Comparison of ENCODE assay signal across 11 cellular contexts in genomic region chr18:70380915-70381896, GRCh38.
DNase-seq lines count a peak whose midpoint lies in the region; ATAC-seq and TF ChIP-seq lines count a peak whose summit lies in the region.
"Had no signal": no experiment of that assay in that cellular context is flagged by ENCODE, and none has a peak within 500 bp of the region (broad histone marks: within the 10 kb centered on the region; RNA-seq: fewer than 3 reads in every experiment).

No MANE protein-coding gene starts in this region.

- intact Hi-C loops in right cardiac atrium (cut with DNase I) = no loop called here
- intact Hi-C loops in upper lobe of right lung (cut with DNase I) = no loop called here
- intact Hi-C loops in esophagus muscularis mucosa (cut with DNase I) = no loop called here

- TF ChIP-seq POLR2A in esophagus muscularis mucosa (IDR thresholded peaks at IDR 0.05; ENCODE audit: low read depth) = no peak

- WGBS in right cardiac atrium = 68% methylated on average over 23 of the region's 23 CpGs
- WGBS in esophagus muscularis mucosa = 73% methylated on average over 23 of the region's 23 CpGs

- H3K4me3 ChIP-seq in right cardiac atrium (ENCODE audit: low read length) = no peak overlapping the region
- no peak overlapping the region for H3K4me3 ChIP-seq in upper lobe of right lung
- H3K4me3 ChIP-seq in esophagus muscularis mucosa = no peak overlapping the region
- H3K4me3 ChIP-seq: BLaER1 had no signal

- H3K36me3 ChIP-seq in upper lobe of right lung = no peaks in the 10 kb centered on the region
- no peaks in the 10 kb centered on the region for H3K36me3 ChIP-seq in esophagus muscularis mucosa
- H3K36me3 ChIP-seq: BLaER1 had no signal

- no peaks in the 10 kb centered on the region for H3K9me3 Mint-ChIP-seq in activated T-cell treated with anti-CD3 and anti-CD28 coated beads, Interleukin-2, amount 50 U/mL, for 72 hours
- H3K9me3 Mint-ChIP-seq: naive thymus-derived CD8-positive, alpha-beta T cell had no signal

- H3K27me3 Mint-ChIP-seq in activated T-cell treated with anti-CD3 and anti-CD28 coated beads, Interleukin-2, amount 50 U/mL, for 72 hours (ENCODE audit: low read depth) = peaks cover 9% of the 10 kb centered on the region

- H3K27me3 ChIP-seq in right cardiac atrium (ENCODE audit: control insufficient read depth, insufficient read depth) = no peaks in the 10 kb centered on the region
- no peaks in the 10 kb centered on the region for H3K27me3 ChIP-seq in upper lobe of right lung
- no peaks in the 10 kb centered on the region for H3K27me3 ChIP-seq in esophagus muscularis mucosa
- H3K27me3 ChIP-seq: BLaER1 had no signal

- ATAC-seq in right cardiac atrium (peak; percentile 85 to 91), upper lobe of right lung (peak; percentile 67)
- no peak for ATAC-seq in activated T-cell treated with anti-CD3 and anti-CD28 coated beads, Interleukin-2, amount 50 U/mL, for 72 hours (replicated peaks in 1 of 2)

- no peak for TF ChIP-seq CTCF in upper lobe of right lung (IDR thresholded peaks at IDR 0.05)
- TF ChIP-seq CTCF in esophagus muscularis mucosa (IDR thresholded peaks at IDR 0.05) = no peak

- no peak overlapping the region for H3K27ac Mint-ChIP-seq in activated T-cell treated with anti-CD3 and anti-CD28 coated beads, Interleukin-2, amount 50 U/mL, for 72 hours
- H3K27ac Mint-ChIP-seq: naive thymus-derived CD8-positive, alpha-beta T cell had no signal

- H3K4me1 Mint-ChIP-seq in activated T-cell treated with anti-CD3 and anti-CD28 coated beads, Interleukin-2, amount 50 U/mL, for 72 hours (ENCODE audit: low read depth) = peaks cover 5% of the 10 kb centered on the region

- no peaks in the 10 kb centered on the region for H3K36me3 Mint-ChIP-seq in activated T-cell treated with anti-CD3 and anti-CD28 coated beads, Interleukin-2, amount 50 U/mL, for 72 hours (ENCODE audit: insufficient read depth in 2 of 2)
- H3K36me3 Mint-ChIP-seq: naive thymus-derived CD8-positive, alpha-beta T cell had no signal

- DNase-seq in stimulated activated CD4-positive, alpha-beta T cell treated with anti-CD3 and anti-CD28 coated beads, Interleukin-15, amount 100 ng/mL, for 24 hours = peak; percentile 8
- no peak for DNase-seq in stimulated activated CD4-positive, alpha-beta T cell treated with anti-CD3 and anti-CD28 coated beads, Interleukin-4, amount 100 ng/mL, for 1 hour
- DNase-seq in RPMI7951 (ENCODE audit: low read depth) = peak; percentile 82
- DNase-seq in right cardiac atrium = peak; percentile 16 to 64 (median 62)
- no peak for DNase-seq in upper lobe of right lung
- no peak for DNase-seq in esophagus muscularis mucosa (ENCODE audit: extremely low spot score)
- DNase-seq in NAMALWA (ENCODE audit: low spot score) = no peak
- no peak for DNase-seq in activated T-cell treated with anti-CD3 and anti-CD28 coated beads, Interleukin-2, amount 50 U/mL, for 72 hours
- DNase-seq: amniotic stem cell; naive thymus-derived CD8-positive, alpha-beta T cell had no signal

- TF ChIP-seq EP300 in esophagus muscularis mucosa (IDR thresholded peaks at IDR 0.05) = no peak

- no peak overlapping the region for H3K27ac ChIP-seq in right cardiac atrium (ENCODE audit: low read length)
- H3K27ac ChIP-seq in upper lobe of right lung = no peak overlapping the region
- H3K27ac ChIP-seq in esophagus muscularis mucosa (replicated peaks in 1 of 4) = no peak overlapping the region
- H3K27ac ChIP-seq: BLaER1 had no signal

- H3K9me3 ChIP-seq in right cardiac atrium (ENCODE audit: control insufficient read depth, low read length) (no peaks in the 10 kb centered on the region), upper lobe of right lung (no peaks in the 10 kb centered on the region), esophagus muscularis mucosa (no peaks in the 10 kb centered on the region)
- H3K9me3 ChIP-seq: BLaER1 had no signal

- no peaks in the 10 kb centered on the region for H3K4me1 ChIP-seq in right cardiac atrium (ENCODE audit: control insufficient read depth, insufficient read depth, low read length)
- H3K4me1 ChIP-seq in upper lobe of right lung = no peaks in the 10 kb centered on the region
- H3K4me1 ChIP-seq in esophagus muscularis mucosa = no peaks in the 10 kb centered on the region
- H3K4me1 ChIP-seq: BLaER1 had no signal

- peak overlapping the region in 1 of 2 donors; percentile 35 for H3K4me3 Mint-ChIP-seq in activated T-cell treated with anti-CD3 and anti-CD28 coated beads, Interleukin-2, amount 50 U/mL, for 72 hours
- H3K4me3 Mint-ChIP-seq: naive thymus-derived CD8-positive, alpha-beta T cell had no signal

Comparison
In these comparisons a context has a peak if more than half of its experiments do, and no peak if none do; other contexts are left out.
1. DNase-seq: peak in stimulated activated CD4-positive, alpha-beta T cell treated with anti-CD3 and anti-CD28 coated beads, Interleukin-15, amount 100 ng/mL, for 24 hours (single experiment), RPMI7951 (single experiment) and right cardiac atrium (3 of 3); none in stimulated activated CD4-positive, alpha-beta T cell treated with anti-CD3 and anti-CD28 coated beads, Interleukin-4, amount 100 ng/mL, for 1 hour (single experiment), upper lobe of right lung (single experiment), esophagus muscularis mucosa (single experiment), NAMALWA (single experiment) and activated T-cell treated with anti-CD3 and anti-CD28 coated beads, Interleukin-2, amount 50 U/mL, for 72 hours (0 of 2).
2. ATAC-seq: peak in right cardiac atrium (2 of 2) and upper lobe of right lung (single experiment); none in activated T-cell treated with anti-CD3 and anti-CD28 coated beads, Interleukin-2, amount 50 U/mL, for 72 hours (0 of 2).